ENCODE assay signal across 7 cellular contexts in genomic region chr19:48899386-48899749, GRCh38. TPM values are rescaled to one million over a fixed set of nuclear protein-coding genes. Genes with fewer than 3 reads are reported as not detected.
DNase-seq lines count a peak whose midpoint lies in the region; TF ChIP-seq lines count a peak whose summit lies in the region.
"Not testable (repeated sequence)": the region's sequence is repeated elsewhere in the genome, so short reads cannot be mapped to it uniquely, and the experiment has no call there.
"Had no signal": no experiment of that assay in that cellular context is flagged by ENCODE, and none has a peak within 500 bp of the region (broad histone marks: within the 10 kb centered on the region; RNA-seq: fewer than 3 reads in every experiment).

No MANE protein-coding gene starts in this region.

- H2AK5ac ChIP-seq in trophoblast cell (ENCODE audit: low read length), result not testable (repeated sequence)

- H3K4me1 Mint-ChIP-seq in activated CD4-positive, alpha-beta T cell treated with anti-CD3 and anti-CD28 coated beads, Interleukin-2, amount 10 ng/mL, durations not matched to agents 24 days and 14 days, result peaks cover 28% of the 10 kb centered on the region

- H3K18ac ChIP-seq in trophoblast cell (ENCODE audit: low read length), result not testable (repeated sequence)

- H4K8ac ChIP-seq in trophoblast cell (ENCODE audit: low read depth, low read length), result peak overlapping the region; percentile 94

- H3K4me2 ChIP-seq in trophoblast cell (ENCODE audit: low read length), result not testable (repeated sequence)

- not testable (repeated sequence) for H3K79me1 ChIP-seq in trophoblast cell (ENCODE audit: low read length)

- not testable (repeated sequence) for H3K79me2 ChIP-seq in trophoblast cell (ENCODE audit: control insufficient read depth, insufficient read depth, low read length, poor library complexity)

- not testable (repeated sequence) for H3K9me3 ChIP-seq in iPS-18c (ENCODE audit: control insufficient read depth, insufficient read depth, low read length); trophoblast cell (ENCODE audit: insufficient read depth, low read depth, low read length)

- peak overlapping the region; percentile 33 for H4K91ac ChIP-seq in trophoblast cell (ENCODE audit: low read depth, low read length)

- H2AFZ ChIP-seq in trophoblast cell (ENCODE audit: insufficient read depth, low read length, poor library complexity), result peak overlapping the region; percentile 37

- intact Hi-C loops in activated CD4-positive, alpha-beta T cell treated with anti-CD3 and anti-CD28 coated beads, Interleukin-2, amount 10 ng/mL, durations not matched to agents 24 days and 14 days (cut with micrococcal nuclease), result not testable (repeated sequence)

- not testable (repeated sequence) for DNase-seq in HL-60 (ENCODE audit: low read depth in 1 of 2, low spot score in 1 of 2); activated CD4-positive, alpha-beta T cell treated with anti-CD3 and anti-CD28 coated beads, Interleukin-2, amount 10 ng/mL, durations not matched to agents 24 days and 14 days; choroid plexus epithelial cell (ENCODE audit: low read depth); trophoblast cell

- H3K27ac ChIP-seq in HL-60 (replicated peaks), result peak overlapping the region; percentile 61; the same call in 1 of the 2 replicates
- H3K27ac ChIP-seq in trophoblast cell (ENCODE audit: low read depth, low read length), result peak overlapping the region; percentile 21

- not testable (repeated sequence) for H3K14ac ChIP-seq in trophoblast cell (ENCODE audit: low read length)

- not testable (repeated sequence) for H4K12ac ChIP-seq in trophoblast cell (ENCODE audit: low read depth, low read length)

- not testable (repeated sequence) for H3K27me3 Mint-ChIP-seq in activated CD4-positive, alpha-beta T cell treated with anti-CD3 and anti-CD28 coated beads, Interleukin-2, amount 10 ng/mL, durations not matched to agents 24 days and 14 days

- H3K4me3 ChIP-seq in HL-60 (replicated peaks; ENCODE audit: insufficient read depth, low read length) (peak overlapping the region; percentile 96), choroid plexus epithelial cell (ENCODE audit: low read depth, low read length) (peak overlapping the region; percentile 98), iPS-18c (ENCODE audit: insufficient read depth, low read depth, low read length) (peak overlapping the region; percentile 96)
- H3K4me3 ChIP-seq in trophoblast cell (ENCODE audit: low read depth, low read length), result not testable (repeated sequence)

- H2BK120ac ChIP-seq in trophoblast cell (ENCODE audit: insufficient read depth, low read length, poor library complexity), result not testable (repeated sequence)

- H3K9ac ChIP-seq in trophoblast cell (ENCODE audit: low read length), result not testable (repeated sequence)

- not testable (repeated sequence) for H3K4ac ChIP-seq in trophoblast cell (ENCODE audit: low read depth, low read length)

- H3K4me1 ChIP-seq in trophoblast cell (ENCODE audit: control insufficient read depth in 1 of 2, insufficient read depth in 2 of 2, low read length in 2 of 2), result not testable (repeated sequence)

- no CpG with 5 or more reads among the region's 11 CpGs for WGBS in trophoblast cell (ENCODE audit: extremely low coverage, insufficient coverage, insufficient read length)

- not testable (repeated sequence) for TF ChIP-seq CTCF in HL-60 (IDR thresholded peaks at IDR 0.05; ENCODE audit: insufficient read depth, low read length); choroid plexus epithelial cell (conservative IDR thresholded peaks at IDR 0.05; ENCODE audit: low read depth, low read length)

- not testable (repeated sequence) for H3K23ac ChIP-seq in trophoblast cell (ENCODE audit: low read length)

- peaks cover 26% of the 10 kb centered on the region for H3K36me3 Mint-ChIP-seq in activated CD4-positive, alpha-beta T cell treated with anti-CD3 and anti-CD28 coated beads, Interleukin-2, amount 10 ng/mL, durations not matched to agents 24 days and 14 days (ENCODE audit: low read depth)

- not testable (repeated sequence) for H3K27me3 ChIP-seq in HL-60 (ENCODE audit: insufficient read depth, poor library complexity, severe bottlenecking); trophoblast cell (ENCODE audit: insufficient read depth, low read length)

- H2BK5ac ChIP-seq in trophoblast cell (ENCODE audit: low read depth, low read length, poor library complexity), result not testable (repeated sequence)

- not testable (repeated sequence) for H2BK12ac ChIP-seq in trophoblast cell (ENCODE audit: low read length)

- not testable (repeated sequence) for H3K36me3 ChIP-seq in trophoblast cell (ENCODE audit: control insufficient read depth in 1 of 2, insufficient read depth in 2 of 2, low read length in 2 of 2)

- not testable (repeated sequence) for H3K9me3 Mint-ChIP-seq in activated CD4-positive, alpha-beta T cell treated with anti-CD3 and anti-CD28 coated beads, Interleukin-2, amount 10 ng/mL, durations not matched to agents 24 days and 14 days

- H3K27ac Mint-ChIP-seq in activated CD4-positive, alpha-beta T cell treated with anti-CD3 and anti-CD28 coated beads, Interleukin-2, amount 10 ng/mL, durations not matched to agents 24 days and 14 days, result peak overlapping the region; percentile 88

- peak overlapping the region; percentile 98 for H3K4me3 Mint-ChIP-seq in activated CD4-positive, alpha-beta T cell treated with anti-CD3 and anti-CD28 coated beads, Interleukin-2, amount 10 ng/mL, durations not matched to agents 24 days and 14 days

RNA-seq across cellular contexts. Expression of gene NUCB1, which starts 0.7 kb away (rescaled TPM):
- 116 and 117 TPM in 2 replicates for total RNA-seq in activated CD4-positive, alpha-beta T cell treated with anti-CD3 and anti-CD28 coated beads, Interleukin-2, amount 10 ng/mL, durations not matched to agents 24 days and 14 days
- 114 and 115 TPM in 2 replicates for polyA plus RNA-seq in trophoblast cell (2013)

RNA-seq across cellular contexts. Expression of gene TULP2, which starts 0.8 kb away (rescaled TPM):
- not detected in 2 replicates for total RNA-seq in activated CD4-positive, alpha-beta T cell treated with anti-CD3 and anti-CD28 coated beads, Interleukin-2, amount 10 ng/mL, durations not matched to agents 24 days and 14 days
- 0.07 and 0.11 TPM in 2 replicates for polyA plus RNA-seq in trophoblast cell (2013)
- total RNA-seq: G401, LHCN-M2 had no signal

RNA-seq across cellular contexts. Expression of gene PPP1R15A, which starts 27.1 kb away (rescaled TPM):
- 40.5 and 42.1 TPM in 2 replicates for total RNA-seq in activated CD4-positive, alpha-beta T cell treated with anti-CD3 and anti-CD28 coated beads, Interleukin-2, amount 10 ng/mL, durations not matched to agents 24 days and 14 days
- 46.6 and 49.6 TPM in 2 replicates for polyA plus RNA-seq in trophoblast cell (2013)

RNA-seq across cellular contexts. Expression of gene PLEKHA4, which starts 31.0 kb away (rescaled TPM):
- total RNA-seq in activated CD4-positive, alpha-beta T cell treated with anti-CD3 and anti-CD28 coated beads, Interleukin-2, amount 10 ng/mL, durations not matched to agents 24 days and 14 days, result 1.8 and 1.9 TPM in 2 replicates
- 2.9 and 3.3 TPM in 2 replicates for polyA plus RNA-seq in trophoblast cell (2013)

RNA-seq across cellular contexts. Expression of gene DHDH, which starts 34.1 kb away (rescaled TPM):
- 0.35 TPM in 1 of 2 replicates, not detected in the other for total RNA-seq in activated CD4-positive, alpha-beta T cell treated with anti-CD3 and anti-CD28 coated beads, Interleukin-2, amount 10 ng/mL, durations not matched to agents 24 days and 14 days
- polyA plus RNA-seq in trophoblast cell (2013), result 0.18 and 0.23 TPM in 2 replicates
- total RNA-seq: LHCN-M2 had no signal
